Comparison of ENCODE assay signal across 1 cellular context in genomic region chr5:69187342-69187741, GRCh38.
TF ChIP-seq lines count a peak whose summit lies in the region.

No MANE protein-coding gene starts in this region.

TF ChIP-seq in K562, 482 proteins besides CTCF, POLR2A, EP300 and RAD21 (continues in another document):
- no peak for TF ChIP-seq PURB (CRISPR knock-in tag; IDR thresholded peaks at IDR 0.05; ENCODE audit: low read depth)
- no peak for TF ChIP-seq CEBPG (CRISPR knock-in tag; IDR thresholded peaks at IDR 0.05)
- TF ChIP-seq CEBPG (tag; conservative IDR thresholded peaks at IDR 0.05 in 1 of 2, IDR thresholded peaks at IDR 0.05 in 1 of 2): no peak
- no peak for TF ChIP-seq PCBP1 (IDR thresholded peaks at IDR 0.05; ENCODE audit: low read depth, low read length, poor library complexity, severe bottlenecking)
- TF ChIP-seq TBL1XR1 (IDR thresholded peaks at IDR 0.05; ENCODE audit: low read length in 2 of 2): no peak
- TF ChIP-seq PKNOX1 (IDR thresholded peaks at IDR 0.05): no peak
- no peak for TF ChIP-seq FOS (IDR thresholded peaks at IDR 0.05; ENCODE audit: extremely low read depth, insufficient read length)
- peak; percentile 68 for TF ChIP-seq NCOR1 (IDR thresholded peaks at IDR 0.05)
- no peak for TF ChIP-seq U2AF1 (optimal IDR thresholded peaks at IDR 0.05; ENCODE audit: low read depth, low read length)
- no peak for TF ChIP-seq ZNF512 (tag; IDR thresholded peaks at IDR 0.05)
- no peak for TF ChIP-seq ZFPM2 (CRISPR knock-in tag; IDR thresholded peaks at IDR 0.05)
- TF ChIP-seq ETS2 (tag; IDR thresholded peaks at IDR 0.05; ENCODE audit: borderline replicate concordance, poor library complexity, severe bottlenecking): no peak
- TF ChIP-seq ZNF644 (tag; IDR thresholded peaks at IDR 0.05; ENCODE audit: low read depth): no peak
- TF ChIP-seq RBBP5 (IDR thresholded peaks at IDR 0.05; ENCODE audit: borderline replicate concordance, insufficient read depth, low read length, poor library complexity, severe bottlenecking): no peak
- peak; percentile 78 for TF ChIP-seq CBFA2T3 (IDR thresholded peaks at IDR 0.05)
- TF ChIP-seq MXI1 (IDR thresholded peaks at IDR 0.05; ENCODE audit: low read depth, low read length): no peak
- no peak for TF ChIP-seq SP2 (IDR thresholded peaks at IDR 0.05; ENCODE audit: extremely low read depth, low read depth, low read length, poor library complexity, severe bottlenecking)
- TF ChIP-seq MBD2 (IDR thresholded peaks at IDR 0.05; ENCODE audit: borderline replicate concordance, low read depth): no peak
- TF ChIP-seq ZC3H4 (CRISPR knock-in tag; IDR thresholded peaks at IDR 0.05; ENCODE audit: borderline replicate concordance): no peak
- peak; percentile 63; the same call in 1 of the 2 replicates for TF ChIP-seq TEAD4 (IDR thresholded peaks at IDR 0.05; ENCODE audit: low read length)
- no peak for TF ChIP-seq TEAD4 (CRISPR knock-in tag; IDR thresholded peaks at IDR 0.05; ENCODE audit: borderline replicate concordance)
- no peak for TF ChIP-seq YY1 (IDR thresholded peaks at IDR 0.05; ENCODE audit: borderline replicate concordance in 1 of 3, control insufficient read depth in 1 of 3, extremely low read depth in 1 of 3, insufficient read depth in 3 of 3, insufficient read length in 1 of 3, insufficient replicate concordance in 2 of 3, low read depth in 1 of 3, low read length in 2 of 3)
- no peak for TF ChIP-seq GATAD2A (IDR thresholded peaks at IDR 0.05)
- no peak for TF ChIP-seq EWSR1 (IDR thresholded peaks at IDR 0.05; ENCODE audit: borderline replicate concordance, low read depth, partially characterized antibody)
- TF ChIP-seq IFI16 (CRISPR knock-in tag; IDR thresholded peaks at IDR 0.05): no peak
- no peak for TF ChIP-seq BRD4 (IDR thresholded peaks at IDR 0.05)
- no peak for TF ChIP-seq MLLT1 (IDR thresholded peaks at IDR 0.05)
- no peak for TF ChIP-seq POLR2H (tag; IDR thresholded peaks at IDR 0.05; ENCODE audit: low read depth)
- TF ChIP-seq LCOR (CRISPR knock-in tag; IDR thresholded peaks at IDR 0.05): no peak
- no peak for TF ChIP-seq THAP7 (CRISPR knock-in tag; IDR thresholded peaks at IDR 0.05)
- TF ChIP-seq ZNF318 (IDR thresholded peaks at IDR 0.05; ENCODE audit: borderline replicate concordance in 1 of 2, low read depth in 1 of 2): no peak
- TF ChIP-seq ELK1 (CRISPR knock-in tag; IDR thresholded peaks at IDR 0.05): no peak
- peak; percentile 76 for TF ChIP-seq TCF3 (CRISPR knock-in tag; IDR thresholded peaks at IDR 0.05)
- no peak for TF ChIP-seq ZNF140 (CRISPR knock-in tag; IDR thresholded peaks at IDR 0.05)
- TF ChIP-seq TAL1 (IDR thresholded peaks at IDR 0.05): peak; percentile 63
- TF ChIP-seq NBN (IDR thresholded peaks at IDR 0.05; ENCODE audit: low read depth): no peak
- TF ChIP-seq GATAD2B (IDR thresholded peaks at IDR 0.05; ENCODE audit: borderline replicate concordance): no peak
- TF ChIP-seq HNRNPUL1 (IDR thresholded peaks at IDR 0.05; ENCODE audit: low read length): no peak
- no peak for TF ChIP-seq RFX1 (IDR thresholded peaks at IDR 0.05)
- peak; percentile 49; the same call in 1 of the 2 replicates for TF ChIP-seq CBFA2T2 (conservative IDR thresholded peaks at IDR 0.05)
- TF ChIP-seq, protein P1, sequence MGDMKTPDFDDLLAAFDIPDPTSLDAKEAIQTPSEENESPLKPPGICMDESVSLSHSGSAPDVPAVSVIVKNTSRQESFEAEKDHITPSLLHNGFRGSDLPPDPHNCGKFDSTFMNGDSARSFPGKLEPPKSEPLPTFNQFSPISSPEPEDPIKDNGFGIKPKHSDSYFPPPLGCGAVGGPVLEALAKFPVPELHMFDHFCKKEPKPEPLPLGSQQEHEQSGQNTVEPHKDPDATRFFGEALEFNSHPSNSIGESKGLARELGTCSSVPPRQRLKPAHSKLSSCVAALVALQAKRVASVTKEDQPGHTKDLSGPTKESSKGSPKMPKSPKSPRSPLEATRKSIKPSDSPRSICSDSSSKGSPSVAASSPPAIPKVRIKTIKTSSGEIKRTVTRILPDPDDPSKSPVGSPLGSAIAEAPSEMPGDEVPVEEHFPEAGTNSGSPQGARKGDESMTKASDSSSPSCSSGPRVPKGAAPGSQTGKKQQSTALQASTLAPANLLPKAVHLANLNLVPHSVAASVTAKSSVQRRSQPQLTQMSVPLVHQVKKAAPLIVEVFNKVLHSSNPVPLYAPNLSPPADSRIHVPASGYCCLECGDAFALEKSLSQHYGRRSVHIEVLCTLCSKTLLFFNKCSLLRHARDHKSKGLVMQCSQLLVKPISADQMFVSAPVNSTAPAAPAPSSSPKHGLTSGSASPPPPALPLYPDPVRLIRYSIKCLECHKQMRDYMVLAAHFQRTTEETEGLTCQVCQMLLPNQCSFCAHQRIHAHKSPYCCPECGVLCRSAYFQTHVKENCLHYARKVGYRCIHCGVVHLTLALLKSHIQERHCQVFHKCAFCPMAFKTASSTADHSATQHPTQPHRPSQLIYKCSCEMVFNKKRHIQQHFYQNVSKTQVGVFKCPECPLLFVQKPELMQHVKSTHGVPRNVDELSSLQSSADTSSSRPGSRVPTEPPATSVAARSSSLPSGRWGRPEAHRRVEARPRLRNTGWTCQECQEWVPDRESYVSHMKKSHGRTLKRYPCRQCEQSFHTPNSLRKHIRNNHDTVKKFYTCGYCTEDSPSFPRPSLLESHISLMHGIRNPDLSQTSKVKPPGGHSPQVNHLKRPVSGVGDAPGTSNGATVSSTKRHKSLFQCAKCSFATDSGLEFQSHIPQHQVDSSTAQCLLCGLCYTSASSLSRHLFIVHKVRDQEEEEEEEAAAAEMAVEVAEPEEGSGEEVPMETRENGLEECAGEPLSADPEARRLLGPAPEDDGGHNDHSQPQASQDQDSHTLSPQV (IDR thresholded peaks at IDR 0.05): no peak
